Comparison of ENCODE assay signal across 12 cellular contexts in genomic region chr19:50341091-50341564, GRCh38. TPM values are rescaled to one million over a fixed set of nuclear protein-coding genes. Genes with fewer than 3 reads are reported as not detected.
DNase-seq lines count a peak whose midpoint lies in the region; ATAC-seq and TF ChIP-seq lines count a peak whose summit lies in the region.
"Had no signal": no experiment of that assay in that cellular context is flagged by ENCODE, and none has a peak within 500 bp of the region (broad histone marks: within the 10 kb centered on the region; RNA-seq: fewer than 3 reads in every experiment).

No MANE protein-coding gene starts in this region.

- DNase-seq in GM12865 (ENCODE audit: low read depth) (peak; percentile 93), uterus (no peak), amygdala (lab: John Stamatoyannopoulos, UW) (no peak)
- no peak for DNase-seq in stimulated activated CD4-positive, alpha-beta T cell treated with anti-CD3 and anti-CD28 coated beads, Interleukin-4, amount 100 ng/mL, for 1 hour
- DNase-seq in CD8-positive, alpha-beta memory T cell: no peak
- DNase-seq: NCI-H146; stimulated activated naive CD4-positive, alpha-beta T cell treated with Interleukin-2 at 50 U/mL for 16 hours had no signal

- H3K4me3 ChIP-seq in GM12865 (ENCODE audit: low read depth, low read length): peak overlapping the region; percentile 81
- H3K4me3 ChIP-seq in uterus: no peak overlapping the region
- no peak overlapping the region for H3K4me3 ChIP-seq in CD8-positive, alpha-beta memory T cell (ENCODE audit: low read length)

- ATAC-seq in GM19463 (IDR thresholded peaks at IDR 0.05; ENCODE audit: unreplicated experiment): peak; percentile 65
- ATAC-seq in HG03442 (IDR thresholded peaks at IDR 0.05; ENCODE audit: unreplicated experiment): peak; percentile 52

- H3K27me3 Mint-ChIP-seq in dendritic cell treated with granulocyte-macrophage colony-stimulating factor and Interleukin-4, amounts not matched to agents 40 ng/mL and 50 ng/mL, for 4 days: no peaks in the 10 kb centered on the region
- H3K27me3 Mint-ChIP-seq in CD8-positive, alpha-beta memory T cell: peaks cover 8 to 12% of the 10 kb centered on the region in 2 donors
- H3K27me3 Mint-ChIP-seq: activated naive CD8-positive, alpha-beta T cell had no signal

- CTCF ChIA-PET in CD8-positive, alpha-beta memory T cell (lab: Charles Lee): interaction anchor here (1.6 kb wide), 1 partner anchor 16 kb away, joined by 6 read pairs; no protein-coding TSS in a partner anchor

- peak overlapping the region; percentile 30 for H3K4me3 Mint-ChIP-seq in dendritic cell treated with granulocyte-macrophage colony-stimulating factor and Interleukin-4, amounts not matched to agents 40 ng/mL and 50 ng/mL, for 4 days
- no peak overlapping the region for H3K4me3 Mint-ChIP-seq in CD8-positive, alpha-beta memory T cell
- H3K4me3 Mint-ChIP-seq: activated naive CD8-positive, alpha-beta T cell; T-helper 1 cell treated with Interleukin-12 subunit alpha and Interleukin-12 subunit beta and Interleukin-4 antibody, amounts not matched to agents 30 μg/mL and 1 μg/mL, for 36 hours had no signal

- intact Hi-C loops in dendritic cell treated with granulocyte-macrophage colony-stimulating factor and Interleukin-4, amounts not matched to agents 40 ng/mL and 50 ng/mL, for 4 days (cut with micrococcal nuclease): no loop called here
- intact Hi-C loops in uterus (cut with DNase I; ENCODE audit: low total_unique reads): no loop called here

- H3K27me3 ChIP-seq in uterus: no peaks in the 10 kb centered on the region
- H3K27me3 ChIP-seq in CD8-positive, alpha-beta memory T cell (ENCODE audit: insufficient read depth, low read length, poor library complexity, severe bottlenecking): no peaks in the 10 kb centered on the region

- TF ChIP-seq CTCF in GM12865 (IDR thresholded peaks at IDR 0.05; ENCODE audit: insufficient read depth, low read depth, low read length, missing control alignments) (no peak), uterus (IDR thresholded peaks at IDR 0.05) (no peak)

- H3K9me3 Mint-ChIP-seq in dendritic cell treated with granulocyte-macrophage colony-stimulating factor and Interleukin-4, amounts not matched to agents 40 ng/mL and 50 ng/mL, for 4 days: no peaks in the 10 kb centered on the region
- peaks cover 3 to 11% (median 6%) of the 10 kb centered on the region in 5 donors for H3K9me3 Mint-ChIP-seq in CD8-positive, alpha-beta memory T cell

- H3K4me1 ChIP-seq in uterus: no peaks in the 10 kb centered on the region
- H3K4me1 ChIP-seq in CD8-positive, alpha-beta memory T cell (ENCODE audit: insufficient read depth, low read length): no peaks in the 10 kb centered on the region

- no peak overlapping the region for H3K27ac ChIP-seq in uterus
- no peak overlapping the region for H3K27ac ChIP-seq in CD8-positive, alpha-beta memory T cell (ENCODE audit: low read depth, low read length)

- TF ChIP-seq POLR2A in uterus (IDR thresholded peaks at IDR 0.05): no peak

- H3K9me3 ChIP-seq in uterus: no peaks in the 10 kb centered on the region
- H3K9me3 ChIP-seq in CD8-positive, alpha-beta memory T cell (ENCODE audit: low read length): no peaks in the 10 kb centered on the region

- H3K4me1 Mint-ChIP-seq in dendritic cell treated with granulocyte-macrophage colony-stimulating factor and Interleukin-4, amounts not matched to agents 40 ng/mL and 50 ng/mL, for 4 days (ENCODE audit: low read depth): peaks cover 75% of the 10 kb centered on the region
- peaks cover 0 to under 1% (median 0%) of the 10 kb centered on the region in 3 donors for H3K4me1 Mint-ChIP-seq in CD8-positive, alpha-beta memory T cell

- POLR2A ChIA-PET in CD8-positive, alpha-beta memory T cell (lab: Charles Lee): no interaction called here

- H3K36me3 Mint-ChIP-seq in dendritic cell treated with granulocyte-macrophage colony-stimulating factor and Interleukin-4, amounts not matched to agents 40 ng/mL and 50 ng/mL, for 4 days (ENCODE audit: low read depth): peaks cover 31% of the 10 kb centered on the region
- H3K36me3 Mint-ChIP-seq in CD8-positive, alpha-beta memory T cell: peaks cover 0 to 7% (median 2%) of the 10 kb centered on the region in 3 donors
- H3K36me3 Mint-ChIP-seq: activated naive CD8-positive, alpha-beta T cell had no signal

- no peaks in the 10 kb centered on the region for H3K36me3 ChIP-seq in uterus
- H3K36me3 ChIP-seq in CD8-positive, alpha-beta memory T cell (ENCODE audit: insufficient read depth, low read length): no peaks in the 10 kb centered on the region

- peak overlapping the region; percentile 59 for H3K27ac Mint-ChIP-seq in dendritic cell treated with granulocyte-macrophage colony-stimulating factor and Interleukin-4, amounts not matched to agents 40 ng/mL and 50 ng/mL, for 4 days
- H3K27ac Mint-ChIP-seq in CD8-positive, alpha-beta memory T cell: no peak overlapping the region
- H3K27ac Mint-ChIP-seq: activated naive CD8-positive, alpha-beta T cell; T-helper 1 cell treated with Interleukin-12 subunit alpha and Interleukin-12 subunit beta and Interleukin-4 antibody, amounts not matched to agents 30 μg/mL and 1 μg/mL, for 36 hours had no signal

RNA-seq across cellular contexts. Expression of gene KCNC3, which starts 12.0 kb away (rescaled TPM):
- 1 to 10 TPM in 1 of 4 donors, under 1 TPM in 2, not detected in 1; 0.26 to 2.4 (median 0.85) TPM for total RNA-seq in uterus
- under 1 TPM; 0.68 to 0.73 TPM for total RNA-seq in CD8-positive, alpha-beta memory T cell
- not detected for polyA plus RNA-seq in CD8-positive, alpha-beta memory T cell

RNA-seq across cellular contexts. Expression of gene NAPSA, which starts 24.3 kb away (rescaled TPM):
- 1 to 10 TPM in 2 of 4 donors, not detected in 2; 1.4 to 1.5 TPM for total RNA-seq in uterus
- 10 to 100 TPM; 19.7 to 22.5 TPM for total RNA-seq in CD8-positive, alpha-beta memory T cell
- polyA plus RNA-seq in CD8-positive, alpha-beta memory T cell: 1.6 TPM

RNA-seq across cellular contexts. Expression of gene NR1H2, which starts 35.1 kb away (rescaled TPM):
- total RNA-seq in uterus: 100 to 1,000 TPM in 1 of 4 donors, 10 to 100 TPM in 3; 45.3 to 115 (median 61.4) TPM
- total RNA-seq in CD8-positive, alpha-beta memory T cell: 10 to 100 TPM; 79.7 to 82.3 TPM
- 95.5 TPM for polyA plus RNA-seq in CD8-positive, alpha-beta memory T cell

RNA-seq across cellular contexts. Expression of gene POLD1, which starts 43.0 kb away (rescaled TPM):
- total RNA-seq in uterus: 10 to 100 TPM; 10.6 to 47.9 (median 24.0) TPM
- 100 to 1,000 TPM; 154 to 160 TPM for total RNA-seq in CD8-positive, alpha-beta memory T cell
- polyA plus RNA-seq in CD8-positive, alpha-beta memory T cell: 29.4 TPM

Comparison
In these comparisons a context has a peak if more than half of its experiments do, and no peak if none do; other contexts are left out.
1. RNA of gene NAPSA, which starts 24.3 kb away (total RNA-seq): 19.7 to 22.5 TPM in CD8-positive, alpha-beta memory T cell; 1.4 to 1.5 TPM in uterus; every median in the first group is over 4 times any median in the second.